Comparison of ENCODE assay signal across 8 cellular contexts in genomic region chr6:16761469-16762264, GRCh38. TPM values are rescaled to one million over a fixed set of nuclear protein-coding genes. Genes with fewer than 3 reads are reported as not detected.
DNase-seq lines count a peak whose midpoint lies in the region; ATAC-seq, FAIRE-seq and TF ChIP-seq lines count a peak whose summit lies in the region.

No MANE protein-coding gene starts in this region.

- 0 to 1% (median 0%) methylated on average over 15 to 69 of the region's 72 CpGs for WGBS in stomach, 5 donors

- TF ChIP-seq POLR2A in stomach (IDR thresholded peaks at IDR 0.05): peak in 1 of 4 donors; percentile 15

- H3K9me3 ChIP-seq in stomach: no peaks in the 10 kb centered on the region

- peak overlapping the region; percentile 96 for H3K4me3 Mint-ChIP-seq in neural crest cell

- peak overlapping the region; percentile 96 to 100 (median 99) for H3K27ac ChIP-seq in stomach

- ATAC-seq in GM19395 (IDR thresholded peaks at IDR 0.05; ENCODE audit: unreplicated experiment) (peak; percentile 48), HG03521 (IDR thresholded peaks at IDR 0.05; ENCODE audit: unreplicated experiment) (peak; percentile 38)

- no peaks in the 10 kb centered on the region for H3K9me3 Mint-ChIP-seq in neural crest cell

- peaks cover 48% of the 10 kb centered on the region for H3K27me3 Mint-ChIP-seq in neural crest cell (ENCODE audit: low read depth)

- no peak overlapping the region for H3K27ac Mint-ChIP-seq in neural crest cell (ENCODE audit: unreplicated experiment)

- FAIRE-seq in RCC 7860 (lab: Jason Lieb, UNC): no peak

- peak overlapping the region; percentile 76 to 93 (median 86) for H3K4me3 ChIP-seq in stomach

- intact Hi-C loops in stomach (cut with DNase I; ENCODE audit: low total_unique reads): no loop called here

- no peaks in the 10 kb centered on the region for H3K27me3 ChIP-seq in stomach

- peaks cover 33% of the 10 kb centered on the region for H3K4me1 Mint-ChIP-seq in neural crest cell

- peaks cover 19 to 65% (median 46%) of the 10 kb centered on the region in 4 donors for H3K4me1 ChIP-seq in stomach

- no peaks in the 10 kb centered on the region for H3K36me3 Mint-ChIP-seq in neural crest cell (ENCODE audit: low read depth)

- DNase-seq in CMK (ENCODE audit: low read depth) (peak; percentile 34), RCC 7860 (ENCODE audit: low spot score) (peak; percentile 80), fibroblast of the conjunctiva (ENCODE audit: low read depth) (peak; percentile 83), neural crest cell (ENCODE audit: low read depth, low spot score) (peak; percentile 60), stomach (peak; percentile 89)
- peak; percentile 78 for DNase-seq in activated effector memory CD4-positive, alpha-beta T cell treated with Interleukin-2 at 50 U/mL for 16 hours

- no peak for TF ChIP-seq EP300 in stomach (IDR thresholded peaks at IDR 0.05)

- H3K36me3 ChIP-seq in stomach: no peaks in the 10 kb centered on the region

- TF ChIP-seq CTCF in neural crest cell (conservative IDR thresholded peaks at IDR 0.05): peak; percentile 44
- TF ChIP-seq CTCF in stomach (IDR thresholded peaks at IDR 0.05): peak in 3 of 7 experiments; percentile 8 to 46 (median 16)

RNA-seq across cellular contexts. Expression of gene ATXN1, which starts 0.4 kb away (rescaled TPM):
- total RNA-seq in neural crest cell (2.1 and 3.9 TPM in 2 replicates), stomach (100 to 1,000 TPM in 1 of 5 donors, 10 to 100 TPM in 4; 32.4 to 106 (median 64.6) TPM)
- 1 to 10 TPM; 5.2 to 8.7 (median 7.6) TPM for polyA plus RNA-seq in stomach

Comparison
In these comparisons a context has a peak if more than half of its experiments do, and no peak if none do; other contexts are left out.
1. Peak in every context shown above with its lines: DNase-seq, ATAC-seq, H3K4me3 ChIP-seq and H3K27ac ChIP-seq.
2. DNase-seq: peak in every context shown above with its lines; median percentile 89 in stomach; 83 in fibroblast of the conjunctiva; 80 in RCC 7860; 78 in activated effector memory CD4-positive, alpha-beta T cell treated with Interleukin-2 at 50 U/mL for 16 hours; 60 in neural crest cell; 34 in CMK.